ENCODE assay signal across 8 cellular contexts in the genomic region with DNA sequence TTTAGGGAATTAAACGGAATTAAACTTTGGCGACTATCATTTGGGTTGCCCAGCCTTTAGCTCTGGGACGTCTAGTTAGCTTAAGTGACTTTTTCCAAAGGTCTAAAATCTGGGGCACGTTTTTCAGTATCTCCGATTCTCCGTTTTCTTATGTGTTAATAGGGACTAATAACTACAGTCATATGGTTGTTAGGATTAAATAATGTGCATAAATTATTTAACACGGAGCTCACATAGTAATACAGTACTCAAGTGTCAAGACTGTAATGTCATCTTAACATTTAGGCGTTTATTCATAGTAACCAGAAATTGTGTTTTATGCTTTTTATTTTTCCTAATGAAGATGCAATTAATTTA. TPM values are rescaled to one million over a fixed set of nuclear protein-coding genes. Genes with fewer than 3 reads are reported as not detected.
DNase-seq lines count a peak whose midpoint lies in the region; ATAC-seq and TF ChIP-seq lines count a peak whose summit lies in the region.

No MANE protein-coding gene starts in this region.

- H3K27ac Mint-ChIP-seq in effector memory CD8-positive, alpha-beta T cell, result peak overlapping the region; percentile 79 to 85

- no peaks in the 10 kb centered on the region for H3K9me3 ChIP-seq in ovary

- no peaks in the 10 kb centered on the region for H3K9me3 Mint-ChIP-seq in effector memory CD8-positive, alpha-beta T cell

- H3K79me2 ChIP-seq in KMS-11 (ENCODE audit: insufficient read depth, low read depth), result peaks cover 43% of the 10 kb centered on the region

- 2 to 3% (median 3%) methylated on average over 8 of the region's 8 CpGs for WGBS in ovary, 3 donors

- 0 out of 2 replicates have a peak, but pooled peaks cover 8% of the 10 kb centered on the region for H4K20me1 ChIP-seq in KMS-11 (ENCODE audit: insufficient read depth)

- H3K27me3 ChIP-seq in KMS-11 (ENCODE audit: insufficient read depth, low read depth) (no peaks in the 10 kb centered on the region), ovary (no peaks in the 10 kb centered on the region)

- H3K36me3 ChIP-seq in KMS-11 (ENCODE audit: insufficient read depth) (peaks cover 25% of the 10 kb centered on the region), ovary (no peaks in the 10 kb centered on the region)

- H3K9ac ChIP-seq in KMS-11, result peak overlapping the region; percentile 74; the same call in 1 of the 2 replicates

- DNase-seq in GM12864 (ENCODE audit: low read depth) (no peak), ovary (no peak), occipital lobe (lab: John Stamatoyannopoulos, UW) (no peak)
- no peak for DNase-seq in effector memory CD8-positive, alpha-beta T cell
- DNase-seq in activated CD4-positive, CD25-positive, alpha-beta regulatory T cell treated with anti-CD3 and anti-CD28 coated beads, Interleukin-2, amount 50 U/mL, for 72 hours, result no peak
- DNase-seq in activated effector memory CD4-positive, alpha-beta T cell treated with Interleukin-2 at 50 U/mL for 16 hours, result no peak

- ATAC-seq in effector memory CD8-positive, alpha-beta T cell (replicated peaks), result no peak
- no peak for ATAC-seq in GM19467 (IDR thresholded peaks at IDR 0.05; ENCODE audit: unreplicated experiment)

- peaks cover 16% of the 10 kb centered on the region for H3K36me3 Mint-ChIP-seq in effector memory CD8-positive, alpha-beta T cell (ENCODE audit: insufficient read depth)

- peak; percentile 36 for TF ChIP-seq EP300 in ovary (IDR thresholded peaks at IDR 0.05)

- H3K4me3 Mint-ChIP-seq in effector memory CD8-positive, alpha-beta T cell, result peak overlapping the region; percentile 90 to 93

- peak overlapping the region; percentile 62 for H2AFZ ChIP-seq in KMS-11 (ENCODE audit: low read depth)

- peak overlapping the region; percentile 13; the same call in 1 of the 2 replicates for H3K27ac ChIP-seq in KMS-11
- H3K27ac ChIP-seq in ovary, result peak overlapping the region in 1 of 2 donors; percentile 63

- intact Hi-C loops in ovary (cut with DNase I), result no loop called here

- peak overlapping the region; percentile 73 for H3K4me3 ChIP-seq in GM12864 (ENCODE audit: low read depth, low read length)
- H3K4me3 ChIP-seq in KMS-11 (IDR thresholded peaks at IDR 0.05; ENCODE audit: insufficient read depth, low read depth, low read length), result no peak overlapping the region
- peak overlapping the region; percentile 43 for H3K4me3 ChIP-seq in ovary

- no peaks in the 10 kb centered on the region for H3K27me3 Mint-ChIP-seq in effector memory CD8-positive, alpha-beta T cell

- TF ChIP-seq CTCF in GM12864 (IDR thresholded peaks at IDR 0.05; ENCODE audit: low read depth, low read length, missing control alignments) (no peak), KMS-11 (conservative IDR thresholded peaks at IDR 0.05; ENCODE audit: low read depth, low read length) (no peak), ovary (IDR thresholded peaks at IDR 0.05) (no peak)

- no peak for TF ChIP-seq POLR2A in ovary (IDR thresholded peaks at IDR 0.05)

- H3K4me1 ChIP-seq in KMS-11 (ENCODE audit: low read depth, poor library complexity, severe bottlenecking) (peaks cover 38% of the 10 kb centered on the region), ovary (ENCODE audit: insufficient read depth) (no peaks in the 10 kb centered on the region)

- peaks cover 14 to 15% of the 10 kb centered on the region in 2 donors for H3K4me1 Mint-ChIP-seq in effector memory CD8-positive, alpha-beta T cell (ENCODE audit: low read depth in 2 of 2)

- peak overlapping the region; percentile 77 for H3K4me2 ChIP-seq in KMS-11

RNA-seq across cellular contexts. Expression of a gene that starts 0.5 kb away (rescaled TPM):
- 1 to 10 TPM in 4 of 7 donors, under 1 TPM in 3; 0.65 to 2.2 (median 1.4) TPM for total RNA-seq in ovary
- polyA plus RNA-seq in ovary, result 1 to 10 TPM; 1.2 to 3.3 TPM
- 8.0 TPM for total RNA-seq in occipital lobe

RNA-seq across cellular contexts. Expression of a gene that starts 23.0 kb away (rescaled TPM):
- 10 to 100 TPM; 13.2 to 21.8 (median 15.8) TPM for total RNA-seq in ovary
- polyA plus RNA-seq in ovary, result 10 to 100 TPM; 19.6 to 21.8 TPM
- total RNA-seq in occipital lobe, result 29.3 TPM

RNA-seq across cellular contexts. Expression of a gene that starts 46.1 kb away (rescaled TPM):
- total RNA-seq in ovary, result 10 to 100 TPM; 13.5 to 21.2 (median 19.4) TPM
- 10 to 100 TPM in 1 of 2 donors, 1 to 10 TPM in 1; 9.6 to 12.3 TPM for polyA plus RNA-seq in ovary
- total RNA-seq in occipital lobe, result 50.5 TPM

RNA-seq across cellular contexts. Expression of a gene that starts 59.2 kb away (rescaled TPM):
- under 1 TPM in 2 of 7 donors, not detected in 5; 0.23 to 0.27 TPM for total RNA-seq in ovary
- polyA plus RNA-seq in ovary, result under 1 TPM; 0.11 to 0.40 TPM
- 0.94 TPM for total RNA-seq in occipital lobe
